8 cellular contexts compared by ENCODE assay signal in genomic region chrX:153974003-153974725, GRCh38. TPM values are rescaled to one million over a fixed set of nuclear protein-coding genes. Genes with fewer than 3 reads are reported as not detected.
DNase-seq lines count a peak whose midpoint lies in the region; ATAC-seq and TF ChIP-seq lines count a peak whose summit lies in the region.

No MANE protein-coding gene starts in this region.

- H3K27ac ChIP-seq in GM23248 = peak overlapping the region; percentile 100
- H3K27ac ChIP-seq in Panc1 (ENCODE audit: low read length) = peak overlapping the region; percentile 100
- peak overlapping the region; percentile 98 to 99 (median 99) for H3K27ac ChIP-seq in esophagus squamous epithelium
- H3K27ac ChIP-seq in gastrocnemius medialis = peak overlapping the region; percentile 90 to 99 (median 96)

- no peaks in the 10 kb centered on the region for H3K9me3 ChIP-seq in GM23248 (ENCODE audit: low read depth)
- H3K9me3 ChIP-seq in Panc1 (ENCODE audit: control insufficient read depth, insufficient read depth, low read depth, low read length) = no peaks in the 10 kb centered on the region
- no peaks in the 10 kb centered on the region for H3K9me3 ChIP-seq in esophagus squamous epithelium
- H3K9me3 ChIP-seq in gastrocnemius medialis = no peaks in the 10 kb centered on the region

- no peak for ATAC-seq in Panc1
- ATAC-seq in gastrocnemius medialis = no peak
- ATAC-seq in HG03457 (IDR thresholded peaks at IDR 0.05; ENCODE audit: unreplicated experiment) = no peak
- no peak for ATAC-seq in GM18870 (IDR thresholded peaks at IDR 0.05; ENCODE audit: unreplicated experiment)

- H3K9me2 ChIP-seq in GM23248 (ENCODE audit: insufficient read depth) = no peaks in the 10 kb centered on the region

- peak; percentile 20 for DNase-seq in GM23248
- no peak for DNase-seq in Panc1 (ENCODE audit: low read depth, low spot score)
- no peak for DNase-seq in esophagus squamous epithelium (lab: John Stamatoyannopoulos, UW)
- no peak for DNase-seq in gastrocnemius medialis
- no peak for DNase-seq in SKM-1 treated with dmso at 0.1 percent for 144 hours (lab: John Stamatoyannopoulos, UW; ENCODE audit: unreplicated experiment)
- DNase-seq in iPS-NIHi11 (ENCODE audit: low spot score) = no peak

- CTCF ChIA-PET in Panc1 (lab: Charles Lee) = interaction anchor here (0.6 kb wide), 1 partner anchor 26 kb away, joined by 3 read pairs; no protein-coding TSS in a partner anchor

- WGBS in GM23248 (ENCODE audit: low coverage in 1 of 2, low lambda C conversion rate in 2 of 2, missing lambda C conversion rate in 2 of 2), 2 experiments = 51 to 54% methylated on average over 12 of the region's 14 CpGs
- WGBS in esophagus squamous epithelium, 2 donors = 77% methylated on average over 13 of the region's 14 CpGs; no CpG with 5 or more reads in 1 of the 2 donors

- intact Hi-C loops in Panc1 (cut with micrococcal nuclease; ENCODE audit: unreplicated experiment) = no loop called here
- intact Hi-C loops in esophagus squamous epithelium (cut with DNase I) = no loop called here
- intact Hi-C loops in gastrocnemius medialis (cut with DNase I; ENCODE audit: low total_unique reads) = loop anchor here (10.0 kb wide), 1 partner anchor 401 kb away; the partner anchor contains the start of genes EMD and FLNA

- H3K36me3 ChIP-seq in GM23248 (ENCODE audit: low read depth) (no peaks in the 10 kb centered on the region), Panc1 (ENCODE audit: control insufficient read depth, insufficient read depth, low read length) (no peaks in the 10 kb centered on the region; the same call in 1 of the 2 replicates), esophagus squamous epithelium (no peaks in the 10 kb centered on the region), gastrocnemius medialis (no peaks in the 10 kb centered on the region)

- no peaks in the 10 kb centered on the region for H4K20me1 ChIP-seq in GM23248 (ENCODE audit: insufficient read depth)

- peak overlapping the region; percentile 100 for H3K9ac ChIP-seq in GM23248

- peaks cover 42% of the 10 kb centered on the region for H3K79me2 ChIP-seq in GM23248 (ENCODE audit: insufficient read depth)

- H3K4me1 ChIP-seq in GM23248 (ENCODE audit: insufficient read depth) (peaks cover 8% of the 10 kb centered on the region), Panc1 (ENCODE audit: control insufficient read depth, insufficient read depth, low read length) (peaks cover 12% of the 10 kb centered on the region), esophagus squamous epithelium (peaks cover 15 to 32% (median 21%) of the 10 kb centered on the region in 3 donors), gastrocnemius medialis (peaks cover 11 to 24% of the 10 kb centered on the region in 2 donors)

- in situ Hi-C loops in GM23248 (cut with MboI) (no loop called here), Panc1 (cut with HindIII; ENCODE audit: low pct_unique_long_range_greater_than_20kb, low sequenced_read_pairs) (no loop called here), gastrocnemius medialis (cut with MboI; ENCODE audit: low sequenced_read_pairs in 4 of 4) (loop anchor here in 3 of 4 donors (25.0 kb wide), 4 partner anchors 88 to 1012 kb away; partner anchors contain the start of genes IDH3G (in 2 of the 3), SRPK3 (in 2 of the 3), SSR4 (in 2 of the 3) and G6PD (in 1 of the 3))

- H3F3A ChIP-seq in GM23248 (ENCODE audit: insufficient read depth) = peaks cover 13% of the 10 kb centered on the region; the same call in 1 of the 2 replicates

- no peaks in the 10 kb centered on the region for H3K27me3 ChIP-seq in GM23248 (replicated peaks; ENCODE audit: insufficient read depth)
- no peaks in the 10 kb centered on the region for H3K27me3 ChIP-seq in Panc1 (ENCODE audit: control insufficient read depth, insufficient read depth, low read length)
- no peaks in the 10 kb centered on the region for H3K27me3 ChIP-seq in esophagus squamous epithelium
- no peaks in the 10 kb centered on the region for H3K27me3 ChIP-seq in gastrocnemius medialis

- H3K4me3 ChIP-seq in GM23248 = peak overlapping the region; percentile 96
- peak overlapping the region; percentile 90 to 98; a peak in 3 of 4 replicates for H3K4me3 ChIP-seq in Panc1 (ENCODE audit: low read depth in 2 of 2, low read length in 2 of 2)
- peak overlapping the region in 1 of 4 donors; percentile 86 for H3K4me3 ChIP-seq in esophagus squamous epithelium
- H3K4me3 ChIP-seq in gastrocnemius medialis = peak overlapping the region in 1 of 4 donors; percentile 87

- TF ChIP-seq POLR2A in esophagus squamous epithelium (IDR thresholded peaks at IDR 0.05) (no peak), gastrocnemius medialis (IDR thresholded peaks at IDR 0.05) (no peak)

- H3K4me2 ChIP-seq in GM23248 (ENCODE audit: unreplicated experiment) = peak overlapping the region; percentile 88

- TF ChIP-seq CTCF in Panc1 (IDR thresholded peaks at IDR 0.05) (no peak), esophagus squamous epithelium (IDR thresholded peaks at IDR 0.05) (no peak), gastrocnemius medialis (IDR thresholded peaks at IDR 0.05 in 4 of 5, conservative IDR thresholded peaks at IDR 0.05 in 1 of 5) (no peak)

- no TSS peak for BruUV-seq in Panc1 (replicated peaks; lab: Mats Ljungman, UMichigan)

- POLR2A ChIA-PET in Panc1 (lab: Charles Lee) = no interaction called here

- H2AFZ ChIP-seq in GM23248 = peak overlapping the region; percentile 33; the same call in 1 of the 2 replicates

RNA-seq across cellular contexts. Expression of gene TMEM187, which starts 1.6 kb away (rescaled TPM):
- total RNA-seq in GM23248 (2014; rRNA removed; shearing (Covaris generic)) = 7.6 and 9.9 TPM in 2 replicates
- 8.5 and 10.0 TPM in 2 replicates for polyA plus RNA-seq in GM23248 (2016; fragmentation: Nextera tagmentation; extraction: Ambion mirVana)
- total RNA-seq in Panc1 (2021; ENCODE audit: unreplicated experiment) (15.7 TPM), esophagus squamous epithelium (1 to 10 TPM; 2.5 to 4.1 (median 3.8) TPM), gastrocnemius medialis (1 to 10 TPM; 1.3 to 8.6 (median 3.8) TPM)
- polyA plus RNA-seq in Panc1 (2012; ENCODE audit: insufficient read length) = 19.7 TPM

RNA-seq across cellular contexts. Expression of gene HCFC1, which starts 2.5 kb away (rescaled TPM):
- 24.0 and 26.4 TPM in 2 replicates for total RNA-seq in GM23248 (2014; rRNA removed; shearing (Covaris generic))
- polyA plus RNA-seq in GM23248 (2016; fragmentation: Nextera tagmentation; extraction: Ambion mirVana) = 12.5 and 12.6 TPM in 2 replicates
- total RNA-seq in Panc1 (2021; ENCODE audit: unreplicated experiment) = 113 TPM
- polyA plus RNA-seq in Panc1 (2012; ENCODE audit: insufficient read length) = 77.9 TPM
- total RNA-seq in esophagus squamous epithelium = 10 to 100 TPM; 22.2 to 54.0 (median 37.0) TPM
- total RNA-seq in gastrocnemius medialis = 10 to 100 TPM; 15.9 to 56.4 (median 51.8) TPM

RNA-seq across cellular contexts. Expression of gene RENBP, which starts 29.7 kb away (rescaled TPM):
- 0.11 TPM in 1 of 2 replicates, not detected in the other for total RNA-seq in GM23248 (2014; rRNA removed; shearing (Covaris generic))
- polyA plus RNA-seq in GM23248 (2016; fragmentation: Nextera tagmentation; extraction: Ambion mirVana) = not detected in 2 replicates
- total RNA-seq in Panc1 (2021; ENCODE audit: unreplicated experiment) (0.62 TPM), esophagus squamous epithelium (1 to 10 TPM in 2 of 4 donors, under 1 TPM in 1, not detected in 1; 0.45 to 7.6 (median 3.1) TPM), gastrocnemius medialis (1 to 10 TPM; 1.8 to 2.6 (median 2.0) TPM)
- 0.62 TPM for polyA plus RNA-seq in Panc1 (2012; ENCODE audit: insufficient read length)

RNA-seq across cellular contexts. Expression of gene NAA10, which starts 39.3 kb away (rescaled TPM):
- 105 and 154 TPM in 2 replicates for total RNA-seq in GM23248 (2014; rRNA removed; shearing (Covaris generic))
- polyA plus RNA-seq in GM23248 (2016; fragmentation: Nextera tagmentation; extraction: Ambion mirVana) = 161 and 166 TPM in 2 replicates
- total RNA-seq in Panc1 (2021; ENCODE audit: unreplicated experiment) (246 TPM), esophagus squamous epithelium (10 to 100 TPM; 42.5 to 92.5 (median 87.6) TPM), gastrocnemius medialis (100 to 1,000 TPM in 2 of 4 donors, 10 to 100 TPM in 2; 76.3 to 175 (median 111) TPM)
- 347 TPM for polyA plus RNA-seq in Panc1 (2012; ENCODE audit: insufficient read length)

RNA-seq across cellular contexts. Expression of gene IRAK1, which starts 45.5 kb away (rescaled TPM):
- 45.3 and 54.7 TPM in 2 replicates for total RNA-seq in GM23248 (2014; rRNA removed; shearing (Covaris generic))
- 58.7 and 58.8 TPM in 2 replicates for polyA plus RNA-seq in GM23248 (2016; fragmentation: Nextera tagmentation; extraction: Ambion mirVana)
- total RNA-seq in Panc1 (2021; ENCODE audit: unreplicated experiment) = 432 TPM
- polyA plus RNA-seq in Panc1 (2012; ENCODE audit: insufficient read length) = 588 TPM
- total RNA-seq in esophagus squamous epithelium = 100 to 1,000 TPM in 2 of 4 donors, 10 to 100 TPM in 2; 73.5 to 117 (median 96.8) TPM
- total RNA-seq in gastrocnemius medialis = 100 to 1,000 TPM in 3 of 4 donors, 10 to 100 TPM in 1; 73.9 to 157 (median 115) TPM

Comparison
In these comparisons a context has a peak if more than half of its experiments do, and no peak if none do; other contexts are left out.
1. in situ Hi-C loops: an anchor here in gastrocnemius medialis (25.0 kb wide); none called in GM23248 and Panc1.